In genomic region chr6:79544939-79545450, GRCh38 we compare ENCODE assay signal across 8 cellular contexts. TPM values are rescaled to one million over a fixed set of nuclear protein-coding genes. Genes with fewer than 3 reads are reported as not detected.
DNase-seq lines count a peak whose midpoint lies in the region; ATAC-seq and TF ChIP-seq lines count a peak whose summit lies in the region.

No MANE protein-coding gene starts in this region.

- H3K27ac ChIP-seq in KMS-11 (peak overlapping the region; percentile 87), PC-3 (ENCODE audit: low read length) (peak overlapping the region; percentile 86), left lung (peak overlapping the region; percentile 47 to 77), temporal lobe (ENCODE audit: low read depth, low read length) (peak overlapping the region; percentile 30)

- H3K27ac Mint-ChIP-seq in activated CD4-positive, alpha-beta memory T cell treated with anti-CD3 and anti-CD28 coated beads for 36 hours, result no peak overlapping the region

- H3K9me2 ChIP-seq in PC-3 (replicated peaks; ENCODE audit: low read length), result no peaks in the 10 kb centered on the region

- peak; percentile 98 for ATAC-seq in PC-3
- ATAC-seq in left lung, result peak; percentile 95

- no peaks in the 10 kb centered on the region for H3K36me3 Mint-ChIP-seq in activated CD4-positive, alpha-beta memory T cell treated with anti-CD3 and anti-CD28 coated beads for 36 hours

- peak; percentile 51 for TF ChIP-seq CTCF in GM10266 (IDR thresholded peaks at IDR 0.05; ENCODE audit: control insufficient read depth, insufficient read depth, low read depth, missing control alignments)
- peak; percentile 40 for TF ChIP-seq CTCF in KMS-11 (conservative IDR thresholded peaks at IDR 0.05; ENCODE audit: low read depth, low read length)
- peak; percentile 48 for TF ChIP-seq CTCF in PC-3 (conservative IDR thresholded peaks at IDR 0.05; ENCODE audit: low read depth, low read length)
- TF ChIP-seq CTCF in left lung (IDR thresholded peaks at IDR 0.05), result peak; percentile 41 to 60

- H3K4me1 ChIP-seq in KMS-11 (ENCODE audit: low read depth, poor library complexity, severe bottlenecking) (peaks cover 37% of the 10 kb centered on the region), PC-3 (ENCODE audit: insufficient read depth, low read length) (peaks cover 18% of the 10 kb centered on the region), left lung (peaks cover 13 to 18% of the 10 kb centered on the region in 2 donors)

- H3K4me2 ChIP-seq in KMS-11 (peak overlapping the region; percentile 95), PC-3 (ENCODE audit: low read length) (peak overlapping the region; percentile 77)

- H3F3A ChIP-seq in PC-3 (ENCODE audit: low read length, unreplicated experiment), result peaks cover 8% of the 10 kb centered on the region

- H3K79me2 ChIP-seq in KMS-11 (ENCODE audit: insufficient read depth, low read depth) (no peaks in the 10 kb centered on the region), PC-3 (ENCODE audit: low read length) (no peaks in the 10 kb centered on the region)

- peak; percentile 68 for DNase-seq in GM10266 (ENCODE audit: extremely low spot score)
- DNase-seq in GOT3 (lab: John Stamatoyannopoulos, UW), result peak; percentile 41
- DNase-seq in PC-3, result peak; percentile 93
- DNase-seq in dermis microvascular lymphatic vessel endothelial cell (ENCODE audit: low read depth in 2 of 2), result peak; percentile 91 to 99
- peak; percentile 49 to 67 for DNase-seq in left lung
- no peak for DNase-seq in activated CD4-positive, alpha-beta memory T cell treated with anti-CD3 and anti-CD28 coated beads for 36 hours

- no peaks in the 10 kb centered on the region for H3K4me1 Mint-ChIP-seq in activated CD4-positive, alpha-beta memory T cell treated with anti-CD3 and anti-CD28 coated beads for 36 hours (ENCODE audit: low read depth)

- no TSS peak for BruUV-seq in PC-3 (replicated peaks; lab: Mats Ljungman, UMichigan)

- POLR2A ChIA-PET in PC-3 (lab: Charles Lee; ENCODE audit: unreplicated experiment), result interaction anchor here (0.6 kb wide), 2 partner anchors 8 to 86 kb away, joined by 6 to 9 read pairs; partner anchors contain the start of gene SH3BGRL2
- POLR2A ChIA-PET in activated CD4-positive, alpha-beta memory T cell treated with anti-CD3 and anti-CD28 coated beads for 36 hours (lab: Charles Lee), result no interaction called here

- H3K4me3 ChIP-seq in KMS-11 (IDR thresholded peaks at IDR 0.05; ENCODE audit: insufficient read depth, low read depth, low read length) (no peak overlapping the region), PC-3 (ENCODE audit: low read length) (peak overlapping the region; percentile 40; the same call in 1 of the 2 replicates), left lung (no peak overlapping the region)

- H3K9me3 ChIP-seq in PC-3 (ENCODE audit: low read length), result no peaks in the 10 kb centered on the region
- H3K9me3 ChIP-seq in left lung, result no peaks in the 10 kb centered on the region

- no peak overlapping the region for H3K4me3 Mint-ChIP-seq in activated CD4-positive, alpha-beta memory T cell treated with anti-CD3 and anti-CD28 coated beads for 36 hours

- H3K27me3 ChIP-seq in KMS-11 (ENCODE audit: insufficient read depth, low read depth) (no peaks in the 10 kb centered on the region), PC-3 (ENCODE audit: low read length) (no peaks in the 10 kb centered on the region), left lung (no peaks in the 10 kb centered on the region)

- intact Hi-C loops in PC-3 (cut with micrococcal nuclease), result no loop called here
- intact Hi-C loops in left lung (cut with DNase I), result no loop called here
- intact Hi-C loops in activated CD4-positive, alpha-beta memory T cell treated with anti-CD3 and anti-CD28 coated beads for 36 hours (cut with micrococcal nuclease), result no loop called here

- no peaks in the 10 kb centered on the region for H3K9me3 Mint-ChIP-seq in activated CD4-positive, alpha-beta memory T cell treated with anti-CD3 and anti-CD28 coated beads for 36 hours

- H3K27me3 Mint-ChIP-seq in activated CD4-positive, alpha-beta memory T cell treated with anti-CD3 and anti-CD28 coated beads for 36 hours, result peaks cover 15% of the 10 kb centered on the region

- H3K36me3 ChIP-seq in KMS-11 (ENCODE audit: insufficient read depth), result no peaks in the 10 kb centered on the region
- no peaks in the 10 kb centered on the region for H3K36me3 ChIP-seq in PC-3 (ENCODE audit: low read depth, low read length)
- H3K36me3 ChIP-seq in left lung, result no peaks in the 10 kb centered on the region

- H3K9ac ChIP-seq in KMS-11, result peak overlapping the region; percentile 76; the same call in 1 of the 2 replicates
- peak overlapping the region; percentile 62 for H3K9ac ChIP-seq in PC-3 (ENCODE audit: low read length)

- H2AFZ ChIP-seq in KMS-11 (ENCODE audit: low read depth), result 0 out of 2 replicates have a peak overlapping the region, but pooled peaks have one; percentile 31
- H2AFZ ChIP-seq in PC-3 (ENCODE audit: low read length), result peak overlapping the region; percentile 42

- CTCF ChIA-PET in PC-3 (lab: Charles Lee), result interaction anchor here (0.5 to 1.7 kb wide), 9 partner anchors 18 to 456 kb away, joined by 3 to 6 read pairs (median 3); no protein-coding TSS in a partner anchor
- CTCF ChIA-PET in activated CD4-positive, alpha-beta memory T cell treated with anti-CD3 and anti-CD28 coated beads for 36 hours (lab: Charles Lee), result interaction anchor here (0.8 kb wide), 1 partner anchor 169 kb away, joined by 3 read pairs; no protein-coding TSS in a partner anchor

- H4K20me1 ChIP-seq in KMS-11 (ENCODE audit: insufficient read depth), result no peaks in the 10 kb centered on the region
- H4K20me1 ChIP-seq in PC-3 (ENCODE audit: low read length), result no peaks in the 10 kb centered on the region

RNA-seq across cellular contexts. Expression of gene LCA5, which starts 7.8 kb away (rescaled TPM):
- total RNA-seq in PC-3 (2014; rRNA removed) (0.73 and 0.86 TPM in 2 replicates), dermis microvascular lymphatic vessel endothelial cell (2.1 and 2.2 TPM in 2 replicates), left lung (1 to 10 TPM; 5.1 to 5.2 TPM), temporal lobe (11.3 TPM)
- total RNA-seq in activated CD4-positive, alpha-beta memory T cell treated with anti-CD3 and anti-CD28 coated beads for 36 hours, result under 1 TPM; 0.15 to 0.21 TPM

Comparison
In these comparisons a context has a peak if more than half of its experiments do, and no peak if none do; other contexts are left out.
1. H3K27ac ChIP-seq: peak in every context shown above with its lines; median percentile 87 in KMS-11; 86 in PC-3; 62 in left lung; 30 in temporal lobe.